In the genomic region with DNA sequence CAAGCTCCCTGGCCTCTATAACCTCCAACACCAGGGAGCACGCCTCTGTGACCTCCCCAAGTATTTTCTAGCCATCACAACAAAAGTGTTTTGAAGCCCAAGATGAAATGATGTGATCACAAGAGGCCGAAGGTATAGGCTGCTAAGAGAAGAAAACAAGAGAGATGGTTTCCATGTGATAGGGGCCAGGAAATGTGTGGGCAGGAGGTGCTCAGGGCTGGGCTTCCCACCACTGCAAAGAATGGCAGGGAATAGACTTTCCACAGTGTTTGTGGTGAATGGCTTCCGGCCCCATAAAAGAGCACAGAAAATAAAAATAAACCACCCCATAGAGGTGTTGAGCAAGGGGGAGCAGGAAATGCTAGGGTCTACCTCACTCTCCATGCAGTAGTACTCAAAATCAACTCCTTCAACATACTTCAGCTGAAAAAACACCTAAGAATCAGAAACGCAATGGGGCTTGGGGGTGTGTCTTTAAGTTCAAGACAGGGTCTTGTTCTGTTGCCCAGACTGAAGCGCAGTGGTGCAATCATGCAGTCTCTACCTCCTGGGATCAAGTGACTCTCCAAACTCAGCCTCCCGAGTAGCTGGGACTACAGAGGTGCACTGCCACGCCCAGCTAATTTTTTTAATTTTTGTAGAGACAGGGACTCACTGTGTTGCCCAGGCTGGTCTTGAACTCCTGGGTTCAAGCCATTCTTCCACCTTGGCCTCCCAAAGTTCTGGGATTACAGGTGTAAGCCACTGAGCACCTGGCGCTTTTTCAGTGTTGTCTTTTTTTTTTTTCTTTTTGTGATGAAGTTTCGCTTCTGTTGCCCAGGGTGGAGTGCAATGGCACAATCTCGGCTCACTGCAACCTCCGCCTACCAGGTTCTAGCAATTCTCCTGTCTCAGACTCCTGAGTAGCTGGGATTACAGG, we compare ENCODE assay signal across 1 cellular context.
TF ChIP-seq lines count a peak whose summit lies in the region.

No MANE protein-coding gene starts in this region.

TF ChIP-seq in HepG2, 621 proteins besides CTCF, POLR2A, EP300 and RAD21 (continued from another document and continues in another):
- TF ChIP-seq KIAA2018 (CRISPR knock-in tag; IDR thresholded peaks at IDR 0.05; ENCODE audit: borderline replicate concordance) (no peak), ZNF639 (CRISPR knock-in tag; conservative IDR thresholded peaks at IDR 0.05) (0 out of 2 replicates have a peak, but pooled peaks have one; percentile 18), ZNF549 (CRISPR knock-in tag; IDR thresholded peaks at IDR 0.05) (no peak), ZNF446 (CRISPR knock-in tag; IDR thresholded peaks at IDR 0.05) (0 out of 2 replicates have a peak, but pooled peaks have one; percentile 41), ZNF615 (CRISPR knock-in tag; IDR thresholded peaks at IDR 0.05; ENCODE audit: borderline replicate concordance) (0 out of 2 replicates have a peak, but pooled peaks have one; percentile 22), TBX2 (CRISPR knock-in tag; IDR thresholded peaks at IDR 0.05; ENCODE audit: borderline replicate concordance) (0 out of 2 replicates have a peak, but pooled peaks have one; percentile 11), SP5 (CRISPR knock-in tag; IDR thresholded peaks at IDR 0.05; ENCODE audit: borderline replicate concordance, low read depth) (no peak), ZNF451 (CRISPR knock-in tag; IDR thresholded peaks at IDR 0.05) (0 out of 2 replicates have a peak, but pooled peaks have one; percentile 8), FOXK2 (IDR thresholded peaks at IDR 0.05) (no peak), ZNF766 (CRISPR knock-in tag; IDR thresholded peaks at IDR 0.05; ENCODE audit: borderline replicate concordance) (0 out of 2 replicates have a peak, but pooled peaks have one; percentile 6), FOXK1 (CRISPR knock-in tag; IDR thresholded peaks at IDR 0.05; ENCODE audit: borderline replicate concordance, low read depth) (no peak), RFXAP (CRISPR knock-in tag; IDR thresholded peaks at IDR 0.05; ENCODE audit: borderline replicate concordance) (no peak), ADNP (CRISPR knock-in tag; IDR thresholded peaks at IDR 0.05) (0 out of 2 replicates have a peak, but pooled peaks have one; percentile 9), PTBP1 (IDR thresholded peaks at IDR 0.05; ENCODE audit: low read depth, low read length, poor library complexity, severe bottlenecking) (no peak), NFRKB (IDR thresholded peaks at IDR 0.05) (no peak), ZNF30 (CRISPR knock-in tag; IDR thresholded peaks at IDR 0.05) (no peak), RBM22 (optimal IDR thresholded peaks at IDR 0.05; ENCODE audit: low read length) (peak; percentile 73), KDM1A (CRISPR knock-in tag; IDR thresholded peaks at IDR 0.05) (no peak), ZNF574 (CRISPR knock-in tag; IDR thresholded peaks at IDR 0.05) (peak; percentile 13; the same call in 1 of the 2 replicates), CENPX (CRISPR knock-in tag; IDR thresholded peaks at IDR 0.05) (no peak), MZF1 (CRISPR knock-in tag; IDR thresholded peaks at IDR 0.05; ENCODE audit: borderline replicate concordance) (no peak), SRSF1 (optimal IDR thresholded peaks at IDR 0.05; ENCODE audit: low read depth, low read length) (no peak), SIN3B (IDR thresholded peaks at IDR 0.05; ENCODE audit: low read length) (no peak), HDAC1 (CRISPR knock-in tag; IDR thresholded peaks at IDR 0.05) (0 out of 2 replicates have a peak, but pooled peaks have one; percentile 9), MTF1 (CRISPR knock-in tag; IDR thresholded peaks at IDR 0.05) (no peak)
- TF ChIP-seq, protein P1, sequence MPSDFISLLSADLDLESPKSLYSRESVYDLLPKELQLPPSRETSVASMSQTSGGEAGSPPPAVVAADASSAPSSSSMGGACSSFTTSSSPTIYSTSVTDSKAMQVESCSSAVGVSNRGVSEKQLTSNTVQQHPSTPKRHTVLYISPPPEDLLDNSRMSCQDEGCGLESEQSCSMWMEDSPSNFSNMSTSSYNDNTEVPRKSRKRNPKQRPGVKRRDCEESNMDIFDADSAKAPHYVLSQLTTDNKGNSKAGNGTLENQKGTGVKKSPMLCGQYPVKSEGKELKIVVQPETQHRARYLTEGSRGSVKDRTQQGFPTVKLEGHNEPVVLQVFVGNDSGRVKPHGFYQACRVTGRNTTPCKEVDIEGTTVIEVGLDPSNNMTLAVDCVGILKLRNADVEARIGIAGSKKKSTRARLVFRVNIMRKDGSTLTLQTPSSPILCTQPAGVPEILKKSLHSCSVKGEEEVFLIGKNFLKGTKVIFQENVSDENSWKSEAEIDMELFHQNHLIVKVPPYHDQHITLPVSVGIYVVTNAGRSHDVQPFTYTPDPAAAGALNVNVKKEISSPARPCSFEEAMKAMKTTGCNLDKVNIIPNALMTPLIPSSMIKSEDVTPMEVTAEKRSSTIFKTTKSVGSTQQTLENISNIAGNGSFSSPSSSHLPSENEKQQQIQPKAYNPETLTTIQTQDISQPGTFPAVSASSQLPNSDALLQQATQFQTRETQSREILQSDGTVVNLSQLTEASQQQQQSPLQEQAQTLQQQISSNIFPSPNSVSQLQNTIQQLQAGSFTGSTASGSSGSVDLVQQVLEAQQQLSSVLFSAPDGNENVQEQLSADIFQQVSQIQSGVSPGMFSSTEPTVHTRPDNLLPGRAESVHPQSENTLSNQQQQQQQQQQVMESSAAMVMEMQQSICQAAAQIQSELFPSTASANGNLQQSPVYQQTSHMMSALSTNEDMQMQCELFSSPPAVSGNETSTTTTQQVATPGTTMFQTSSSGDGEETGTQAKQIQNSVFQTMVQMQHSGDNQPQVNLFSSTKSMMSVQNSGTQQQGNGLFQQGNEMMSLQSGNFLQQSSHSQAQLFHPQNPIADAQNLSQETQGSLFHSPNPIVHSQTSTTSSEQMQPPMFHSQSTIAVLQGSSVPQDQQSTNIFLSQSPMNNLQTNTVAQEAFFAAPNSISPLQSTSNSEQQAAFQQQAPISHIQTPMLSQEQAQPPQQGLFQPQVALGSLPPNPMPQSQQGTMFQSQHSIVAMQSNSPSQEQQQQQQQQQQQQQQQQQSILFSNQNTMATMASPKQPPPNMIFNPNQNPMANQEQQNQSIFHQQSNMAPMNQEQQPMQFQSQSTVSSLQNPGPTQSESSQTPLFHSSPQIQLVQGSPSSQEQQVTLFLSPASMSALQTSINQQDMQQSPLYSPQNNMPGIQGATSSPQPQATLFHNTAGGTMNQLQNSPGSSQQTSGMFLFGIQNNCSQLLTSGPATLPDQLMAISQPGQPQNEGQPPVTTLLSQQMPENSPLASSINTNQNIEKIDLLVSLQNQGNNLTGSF (CRISPR knock-in tag; IDR thresholded peaks at IDR 0.05): no peak
- TF ChIP-seq, protein P2, sequence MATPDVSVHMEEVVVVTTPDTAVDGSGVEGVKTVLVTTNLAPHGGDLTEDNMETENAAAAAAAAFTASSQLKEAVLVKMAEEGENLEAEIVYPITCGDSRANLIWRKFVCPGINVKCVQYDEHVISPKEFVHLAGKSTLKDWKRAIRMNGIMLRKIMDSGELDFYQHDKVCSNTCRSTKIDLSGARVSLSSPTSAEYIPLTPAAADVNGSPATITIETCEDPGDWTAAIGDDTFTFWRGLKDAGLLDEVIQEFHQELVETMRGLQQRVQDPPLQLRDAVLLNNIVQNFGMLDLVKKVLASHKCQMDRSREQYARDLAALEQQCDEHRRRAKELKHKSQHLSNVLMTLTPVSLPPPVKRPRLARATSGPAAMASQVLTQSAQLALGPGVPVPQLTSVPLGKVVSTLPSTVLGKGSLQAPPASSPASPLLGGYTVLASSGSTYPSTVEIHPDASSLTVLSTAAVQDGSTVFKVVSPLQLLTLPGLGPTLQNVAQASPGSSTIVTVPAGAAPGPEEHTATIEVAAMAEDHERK (CRISPR knock-in tag; IDR thresholded peaks at IDR 0.05; ENCODE audit: low read depth): no peak
- TF ChIP-seq, protein P3, sequence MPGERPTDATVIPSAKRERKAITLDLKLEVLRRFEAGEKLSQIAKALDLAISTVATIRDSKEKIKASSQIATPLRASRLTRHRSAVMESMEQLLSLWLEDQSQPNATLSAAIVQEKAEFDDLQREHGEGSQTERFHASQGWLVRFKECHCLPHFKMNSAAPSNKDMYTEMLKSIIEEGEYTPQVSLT (CRISPR knock-in tag; IDR thresholded peaks at IDR 0.05; ENCODE audit: borderline replicate concordance, low read depth): no peak
- TF ChIP-seq, protein P4, sequence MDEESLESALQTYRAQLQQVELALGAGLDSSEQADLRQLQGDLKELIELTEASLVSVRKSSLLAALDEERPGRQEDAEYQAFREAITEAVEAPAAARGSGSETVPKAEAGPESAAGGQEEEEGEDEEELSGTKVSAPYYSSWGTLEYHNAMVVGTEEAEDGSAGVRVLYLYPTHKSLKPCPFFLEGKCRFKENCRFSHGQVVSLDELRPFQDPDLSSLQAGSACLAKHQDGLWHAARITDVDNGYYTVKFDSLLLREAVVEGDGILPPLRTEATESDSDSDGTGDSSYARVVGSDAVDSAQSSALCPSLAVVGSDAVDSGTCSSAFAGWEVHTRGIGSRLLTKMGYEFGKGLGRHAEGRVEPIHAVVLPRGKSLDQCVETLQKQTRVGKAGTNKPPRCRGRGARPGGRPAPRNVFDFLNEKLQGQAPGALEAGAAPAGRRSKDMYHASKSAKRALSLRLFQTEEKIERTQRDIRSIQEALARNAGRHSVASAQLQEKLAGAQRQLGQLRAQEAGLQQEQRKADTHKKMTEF (CRISPR knock-in tag; IDR thresholded peaks at IDR 0.05): no peak
